ENCODE assay signal across 21 cellular contexts in genomic region chr2:241788135-241788534, GRCh38. TPM values are rescaled to one million over a fixed set of nuclear protein-coding genes. Genes with fewer than 3 reads are reported as not detected.
DNase-seq lines count a peak whose midpoint lies in the region; ATAC-seq lines count a peak whose summit lies in the region.
"Had no signal": no experiment of that assay in that cellular context is flagged by ENCODE, and none has a peak within 500 bp of the region (broad histone marks: within the 10 kb centered on the region; RNA-seq: fewer than 3 reads in every experiment).

No MANE protein-coding gene starts in this region.

- no peak overlapping the region for H3K4me3 Mint-ChIP-seq in activated CD4-positive, alpha-beta T cell treated with anti-CD3 and anti-CD28 coated beads, Interleukin-2, amount 10 ng/mL, durations not matched to agents 24 days and 14 days
- no peak overlapping the region for H3K4me3 Mint-ChIP-seq in activated T-helper 1 cell treated with anti-CD3 and anti-CD28 coated beads, Interleukin-12 subunit alpha, Interleukin-12 subunit beta, Interleukin-2, Interleukin-4 antibody, amounts not matched to agents 30 ng/mL and 10 ng/mL and 1 ng/mL, durations not matched to agents 14 hours and 24 hours and 36 hours
- H3K4me3 Mint-ChIP-seq in naive B cell, result peak overlapping the region in 5 of 8 donors; percentile 7 to 86 (median 37)
- H3K4me3 Mint-ChIP-seq: dendritic cell treated with granulocyte-macrophage colony-stimulating factor and Interleukin-4, amounts not matched to agents 40 ng/mL and 50 ng/mL, for 4 days had no signal

- peaks cover 12% of the 10 kb centered on the region for H3K4me1 Mint-ChIP-seq in activated CD4-positive, alpha-beta T cell treated with anti-CD3 and anti-CD28 coated beads, Interleukin-2, amount 10 ng/mL, durations not matched to agents 24 days and 14 days
- peaks cover 15% of the 10 kb centered on the region for H3K4me1 Mint-ChIP-seq in activated T-helper 1 cell treated with anti-CD3 and anti-CD28 coated beads, Interleukin-12 subunit alpha, Interleukin-12 subunit beta, Interleukin-2, Interleukin-4 antibody, amounts not matched to agents 30 ng/mL and 10 ng/mL and 1 ng/mL, durations not matched to agents 14 hours and 24 hours and 36 hours (ENCODE audit: low read depth)
- H3K4me1 Mint-ChIP-seq in naive B cell, result peaks cover 18 to 24% (median 21%) of the 10 kb centered on the region in 3 donors

- intact Hi-C loops in activated CD4-positive, alpha-beta T cell treated with anti-CD3 and anti-CD28 coated beads, Interleukin-2, amount 10 ng/mL, durations not matched to agents 24 days and 14 days (cut with micrococcal nuclease), result loop anchor here (2.0 kb wide), 1 partner anchor 17 kb away; no protein-coding TSS in a partner anchor
- intact Hi-C loops in activated T-helper 1 cell treated with anti-CD3 and anti-CD28 coated beads, Interleukin-12 subunit alpha, Interleukin-12 subunit beta, Interleukin-2, Interleukin-4 antibody, amounts not matched to agents 30 ng/mL and 10 ng/mL and 1 ng/mL, durations not matched to agents 14 hours and 24 hours and 36 hours (cut with micrococcal nuclease), result loop anchor here (5.0 kb wide), 1 partner anchor 74 kb away; no protein-coding TSS in a partner anchor

- H3K9me3 Mint-ChIP-seq in activated CD4-positive, alpha-beta T cell treated with anti-CD3 and anti-CD28 coated beads, Interleukin-2, amount 10 ng/mL, durations not matched to agents 24 days and 14 days, result peaks cover 32% of the 10 kb centered on the region
- H3K9me3 Mint-ChIP-seq in activated T-helper 1 cell treated with anti-CD3 and anti-CD28 coated beads, Interleukin-12 subunit alpha, Interleukin-12 subunit beta, Interleukin-2, Interleukin-4 antibody, amounts not matched to agents 30 ng/mL and 10 ng/mL and 1 ng/mL, durations not matched to agents 14 hours and 24 hours and 36 hours, result peaks cover 48% of the 10 kb centered on the region
- H3K9me3 Mint-ChIP-seq in naive B cell, result peaks cover 0 to 2% (median 0%) of the 10 kb centered on the region in 7 donors
- H3K9me3 Mint-ChIP-seq: dendritic cell treated with granulocyte-macrophage colony-stimulating factor and Interleukin-4, amounts not matched to agents 40 ng/mL and 50 ng/mL, for 4 days had no signal

- ATAC-seq in GM18861 (IDR thresholded peaks at IDR 0.05; ENCODE audit: unreplicated experiment), result peak; percentile 25
- peak; percentile 28 to 29 for ATAC-seq in naive B cell (ENCODE audit: low read depth in 2 of 2)
- ATAC-seq: HepG2, SK-N-SH treated with all-trans-retinoic acid at 6 μM for 48 hours had no signal

- DNase-seq in activated CD4-positive, alpha-beta T cell treated with anti-CD3 and anti-CD28 coated beads, Interleukin-2, amount 10 ng/mL, durations not matched to agents 24 days and 14 days, result no peak
- no peak for DNase-seq in activated CD4-positive, alpha-beta T cell treated with anti-CD3 and anti-CD28 coated beads, Interleukin-2, amount 50 U/mL, for 4 hours
- no peak for DNase-seq in activated T-helper 1 cell treated with anti-CD3 and anti-CD28 coated beads, Interleukin-12 subunit alpha, Interleukin-12 subunit beta, Interleukin-2, Interleukin-4 antibody, amounts not matched to agents 30 ng/mL and 10 ng/mL and 1 ng/mL, durations not matched to agents 14 hours and 24 hours and 36 hours (ENCODE audit: low spot score)
- DNase-seq in naive B cell, result no peak
- DNase-seq in HPDE6-E6E7 (ENCODE audit: extremely low spot score), result no peak
- no peak for DNase-seq in anterior cingulate cortex (lab: John Stamatoyannopoulos, UW)
- no peak for DNase-seq in substantia nigra (lab: John Stamatoyannopoulos, UW)
- DNase-seq: adrenal gland, C1 segment of cervical spinal cord, NCI-H1436, NCI-H510A, occipital lobe, spleen had no signal

- H3K27ac Mint-ChIP-seq in activated CD4-positive, alpha-beta T cell treated with anti-CD3 and anti-CD28 coated beads, Interleukin-2, amount 10 ng/mL, durations not matched to agents 24 days and 14 days, result peak overlapping the region; percentile 81
- H3K27ac Mint-ChIP-seq in activated T-helper 1 cell treated with anti-CD3 and anti-CD28 coated beads, Interleukin-12 subunit alpha, Interleukin-12 subunit beta, Interleukin-2, Interleukin-4 antibody, amounts not matched to agents 30 ng/mL and 10 ng/mL and 1 ng/mL, durations not matched to agents 14 hours and 24 hours and 36 hours, result peak overlapping the region; percentile 19
- H3K27ac Mint-ChIP-seq in naive B cell, result peak overlapping the region; percentile 3 to 93 (median 65)
- H3K27ac Mint-ChIP-seq: dendritic cell treated with granulocyte-macrophage colony-stimulating factor and Interleukin-4, amounts not matched to agents 40 ng/mL and 50 ng/mL, for 4 days had no signal

- H3K27me3 Mint-ChIP-seq in activated CD4-positive, alpha-beta T cell treated with anti-CD3 and anti-CD28 coated beads, Interleukin-2, amount 10 ng/mL, durations not matched to agents 24 days and 14 days, result peaks cover 6% of the 10 kb centered on the region
- H3K27me3 Mint-ChIP-seq in activated T-helper 1 cell treated with anti-CD3 and anti-CD28 coated beads, Interleukin-12 subunit alpha, Interleukin-12 subunit beta, Interleukin-2, Interleukin-4 antibody, amounts not matched to agents 30 ng/mL and 10 ng/mL and 1 ng/mL, durations not matched to agents 14 hours and 24 hours and 36 hours (ENCODE audit: insufficient read depth), result no peaks in the 10 kb centered on the region
- no peaks in the 10 kb centered on the region for H3K27me3 Mint-ChIP-seq in naive B cell

- no peak overlapping the region for H3K27ac ChIP-seq in substantia nigra (ENCODE audit: low read depth, low read length, poor library complexity, severe bottlenecking)
- H3K27ac ChIP-seq: adrenal gland, spleen, vagina had no signal

- H3K36me3 Mint-ChIP-seq in activated CD4-positive, alpha-beta T cell treated with anti-CD3 and anti-CD28 coated beads, Interleukin-2, amount 10 ng/mL, durations not matched to agents 24 days and 14 days (ENCODE audit: low read depth), result no peaks in the 10 kb centered on the region
- peaks cover 2% of the 10 kb centered on the region for H3K36me3 Mint-ChIP-seq in activated T-helper 1 cell treated with anti-CD3 and anti-CD28 coated beads, Interleukin-12 subunit alpha, Interleukin-12 subunit beta, Interleukin-2, Interleukin-4 antibody, amounts not matched to agents 30 ng/mL and 10 ng/mL and 1 ng/mL, durations not matched to agents 14 hours and 24 hours and 36 hours (ENCODE audit: low read depth)
- H3K36me3 Mint-ChIP-seq in naive B cell, result no peaks in the 10 kb centered on the region

RNA-seq across cellular contexts. Expression of gene GAL3ST2, which starts 11.5 kb away (rescaled TPM):
- 0.52 and 1.2 TPM in 2 replicates for total RNA-seq in activated CD4-positive, alpha-beta T cell treated with anti-CD3 and anti-CD28 coated beads, Interleukin-2, amount 10 ng/mL, durations not matched to agents 24 days and 14 days
- total RNA-seq in activated T-helper 1 cell treated with anti-CD3 and anti-CD28 coated beads, Interleukin-12 subunit alpha, Interleukin-12 subunit beta, Interleukin-2, Interleukin-4 antibody, amounts not matched to agents 30 ng/mL and 10 ng/mL and 1 ng/mL, durations not matched to agents 14 hours and 24 hours and 36 hours, result 0.51 and 0.60 TPM in 2 replicates
- polyA plus RNA-seq in naive B cell (ENCODE audit: low read depth in 6 of 6), result not detected
- total RNA-seq: bronchial epithelial cell, endothelial cell of umbilical vein, RPMI7951 had no signal
- polyA plus RNA-seq: endothelial cell of umbilical vein, spleen had no signal

RNA-seq across cellular contexts. Expression of gene NEU4, which starts 20.9 kb away (rescaled TPM):
- total RNA-seq in activated CD4-positive, alpha-beta T cell treated with anti-CD3 and anti-CD28 coated beads, Interleukin-2, amount 10 ng/mL, durations not matched to agents 24 days and 14 days, result 1.0 and 1.2 TPM in 2 replicates
- 0.61 and 0.80 TPM in 2 replicates for total RNA-seq in activated T-helper 1 cell treated with anti-CD3 and anti-CD28 coated beads, Interleukin-12 subunit alpha, Interleukin-12 subunit beta, Interleukin-2, Interleukin-4 antibody, amounts not matched to agents 30 ng/mL and 10 ng/mL and 1 ng/mL, durations not matched to agents 14 hours and 24 hours and 36 hours
- 1 to 10 TPM in 1 of 6 donors, under 1 TPM in 1, not detected in 4; 0.55 to 1.7 TPM for polyA plus RNA-seq in naive B cell (ENCODE audit: low read depth in 6 of 6)
- total RNA-seq: bronchial epithelial cell, endothelial cell of umbilical vein, RPMI7951, vagina had no signal
- polyA plus RNA-seq: endothelial cell of umbilical vein had no signal

RNA-seq across cellular contexts. Expression of gene D2HGDH, which starts 53.7 kb away (rescaled TPM):
- 34.2 and 40.4 TPM in 2 replicates for total RNA-seq in activated CD4-positive, alpha-beta T cell treated with anti-CD3 and anti-CD28 coated beads, Interleukin-2, amount 10 ng/mL, durations not matched to agents 24 days and 14 days
- total RNA-seq in activated T-helper 1 cell treated with anti-CD3 and anti-CD28 coated beads, Interleukin-12 subunit alpha, Interleukin-12 subunit beta, Interleukin-2, Interleukin-4 antibody, amounts not matched to agents 30 ng/mL and 10 ng/mL and 1 ng/mL, durations not matched to agents 14 hours and 24 hours and 36 hours, result 27.1 and 28.7 TPM in 2 replicates
- polyA plus RNA-seq in naive B cell (ENCODE audit: low read depth in 6 of 6), result 1 to 10 TPM; 1.1 to 7.2 (median 2.4) TPM

Comparison
In these comparisons a context has a peak if more than half of its experiments do, and no peak if none do; other contexts are left out.
1. H3K27ac Mint-ChIP-seq: peak in every context shown above with its lines; median percentile 81 in activated CD4-positive, alpha-beta T cell treated with anti-CD3 and anti-CD28 coated beads, Interleukin-2, amount 10 ng/mL, durations not matched to agents 24 days and 14 days; 65 in naive B cell; 19 in activated T-helper 1 cell treated with anti-CD3 and anti-CD28 coated beads, Interleukin-12 subunit alpha, Interleukin-12 subunit beta, Interleukin-2, Interleukin-4 antibody, amounts not matched to agents 30 ng/mL and 10 ng/mL and 1 ng/mL, durations not matched to agents 14 hours and 24 hours and 36 hours.
2. H3K4me3 Mint-ChIP-seq: peak in naive B cell (5 of 8); none in activated CD4-positive, alpha-beta T cell treated with anti-CD3 and anti-CD28 coated beads, Interleukin-2, amount 10 ng/mL, durations not matched to agents 24 days and 14 days (single experiment) and activated T-helper 1 cell treated with anti-CD3 and anti-CD28 coated beads, Interleukin-12 subunit alpha, Interleukin-12 subunit beta, Interleukin-2, Interleukin-4 antibody, amounts not matched to agents 30 ng/mL and 10 ng/mL and 1 ng/mL, durations not matched to agents 14 hours and 24 hours and 36 hours (single experiment).